Comparison of ENCODE assay signal across 1 cellular context in genomic region chr15:27339138-27339537, GRCh38.
TF ChIP-seq lines count a peak whose summit lies in the region.

No MANE protein-coding gene starts in this region.

TF ChIP-seq in GM23338, 12 proteins besides CTCF, POLR2A, EP300 and RAD21 (continued from another document):
- TF ChIP-seq ZNF462 (CRISPR knock-in tag; IDR thresholded peaks at IDR 0.05) (no peak), ETS1 (IDR thresholded peaks at IDR 0.05) (no peak), NANOG (IDR thresholded peaks at IDR 0.05; ENCODE audit: borderline replicate concordance) (no peak), REST (IDR thresholded peaks at IDR 0.05; ENCODE audit: unreplicated experiment) (no peak)
